ENCODE assay signal across 8 cellular contexts in the genomic region with DNA sequence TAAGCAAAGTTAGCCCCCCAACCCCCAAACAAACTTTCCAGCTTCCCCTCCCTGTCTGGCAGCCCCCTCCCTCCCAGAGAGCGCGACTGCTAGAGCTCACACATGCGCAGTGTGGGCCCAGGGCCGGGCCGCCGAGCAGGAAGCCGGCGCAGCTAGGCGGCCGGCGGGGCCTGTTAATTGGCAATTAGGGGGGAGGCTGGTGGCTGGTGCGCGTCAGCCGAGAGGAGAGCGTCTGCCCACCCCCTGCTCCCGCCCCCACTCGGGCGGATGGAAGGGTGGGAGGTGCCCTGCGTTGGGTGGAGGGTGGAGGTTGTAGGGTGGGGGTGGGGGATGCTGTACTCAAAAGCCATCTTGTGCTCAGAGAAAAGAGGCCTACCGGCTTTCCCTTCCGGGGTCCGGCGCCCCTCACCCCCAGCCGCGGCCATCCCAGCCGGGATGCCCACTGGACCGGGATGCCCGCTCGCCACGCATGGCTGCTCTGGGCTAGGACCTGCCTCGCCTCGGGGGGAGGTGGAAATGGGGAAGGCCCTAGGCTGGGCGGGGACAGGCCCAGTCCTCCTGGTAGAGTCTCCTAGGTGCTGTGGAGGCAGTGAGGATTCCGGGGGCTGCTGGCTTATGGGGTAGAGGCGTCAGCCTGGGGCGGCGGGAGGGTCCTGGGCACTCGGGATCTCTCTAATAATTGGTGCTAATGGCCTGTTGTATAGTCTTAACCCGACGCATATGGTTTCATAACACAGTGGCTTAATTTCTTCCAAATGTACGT. TPM values are rescaled to one million over a fixed set of nuclear protein-coding genes. Genes with fewer than 3 reads are reported as not detected.
DNase-seq lines count a peak whose midpoint lies in the region; ATAC-seq and TF ChIP-seq lines count a peak whose summit lies in the region.

No MANE protein-coding gene starts in this region.

- H3K9ac ChIP-seq in HCT116 (ENCODE audit: low read length) = peak overlapping the region; percentile 94

- peak; percentile 56 for TF ChIP-seq POLR2A in HCT116 (IDR thresholded peaks at IDR 0.05; ENCODE audit: borderline replicate concordance, extremely low read depth, insufficient read depth, insufficient read length)

- peaks cover 24 to 43% of the 10 kb centered on the region in 2 experiments for H3K4me1 ChIP-seq in HCT116 (ENCODE audit: control insufficient read depth in 1 of 2, insufficient read depth in 2 of 2, low read length in 2 of 2)

- TF ChIP-seq CTCF in GM10248 (IDR thresholded peaks at IDR 0.05; ENCODE audit: control extremely low read depth, extremely low read depth, low read depth, missing control alignments) (no peak), HCT116 (IDR thresholded peaks at IDR 0.05 in 2 of 3, conservative IDR thresholded peaks at IDR 0.05 in 1 of 3; ENCODE audit: borderline replicate concordance in 1 of 3, insufficient read depth in 1 of 3, low read depth in 2 of 3, low read length in 2 of 3) (no peak)

- no peaks in the 10 kb centered on the region for H3K36me3 ChIP-seq in HCT116 (ENCODE audit: control insufficient read depth in 1 of 2, insufficient read depth in 2 of 2, low read length in 2 of 2)

- peak overlapping the region; percentile 76 to 88 for H3K4me3 ChIP-seq in HCT116 (replicated peaks in 1 of 2; ENCODE audit: low read depth in 1 of 2, low read length in 2 of 2)
- peak overlapping the region; percentile 78 for H3K4me3 ChIP-seq in skeletal muscle cell (ENCODE audit: low read depth, low read length)

- CTCF ChIA-PET in GM10248 (lab: Yijun Ruan, JAX) = interaction anchor here (0.8 to 4.2 kb wide), 12 partner anchors 11 to 199 kb away, joined by 4 to 26 read pairs (median 8); a partner anchor contains a TSS
- CTCF ChIA-PET in HCT116 (lab: Charles Lee) = interaction anchor here (0.6 to 4.3 kb wide), 23 partner anchors 10 to 351 kb away, joined by 3 to 43 read pairs (median 4); a partner anchor contains a TSS

- no peaks in the 10 kb centered on the region for H3K9me3 ChIP-seq in HCT116 (ENCODE audit: control insufficient read depth in 1 of 2, insufficient read depth in 1 of 2, low read depth in 1 of 2, low read length in 2 of 2)

- H2AFZ ChIP-seq in HCT116 (ENCODE audit: low read depth, low read length, poor library complexity, severe bottlenecking) = no peak overlapping the region

- peak; percentile 80 for ATAC-seq in HCT116

- H3K4me2 ChIP-seq in HCT116 (ENCODE audit: low read length) = peak overlapping the region; percentile 99

- no peaks in the 10 kb centered on the region for H4K20me1 ChIP-seq in HCT116 (ENCODE audit: insufficient read depth)

- POLR2A ChIA-PET in GM10248 (lab: Yijun Ruan, JAX) (interaction anchor here (0.6 kb wide), 1 partner anchor 36 kb away, joined by 3 read pairs; a partner anchor contains a TSS), HCT116 (lab: Charles Lee) (interaction anchor here (0.5 to 2.4 kb wide), 15 partner anchors 8 to 356 kb away, joined by 3 to 23 read pairs (median 4); a partner anchor contains a TSS)

- H3K9me2 ChIP-seq in HCT116 (ENCODE audit: insufficient read depth) = no peaks in the 10 kb centered on the region

- no peak for TF ChIP-seq RAD21 in HCT116 (IDR thresholded peaks at IDR 0.05; ENCODE audit: low read depth)

- H3K27ac ChIP-seq in HCT116 (ENCODE audit: low read depth, low read length) = peak overlapping the region; percentile 94

- intact Hi-C loops in HCT116 (cut with micrococcal nuclease) = no loop called here

- RAD21 ChIA-PET in HCT116 (lab: Charles Lee; ENCODE audit: low non-redundant PET in 1 of 2, low total read pairs in 2 of 2, uncharacterized antibody in 2 of 2, unreplicated experiment in 2 of 2) = interaction anchor here (0.6 to 1.3 kb wide), 11 partner anchors 10 to 202 kb away, joined by 3 to 9 read pairs (median 4); no protein-coding TSS in a partner anchor

- no peaks in the 10 kb centered on the region for H3K27me3 ChIP-seq in HCT116 (ENCODE audit: insufficient read depth, low read length)

- peak; percentile 94 for DNase-seq in GM10248 (ENCODE audit: extremely low spot score)
- peak; percentile 84 for DNase-seq in HCT116 (ENCODE audit: low read depth, low spot score)
- peak; percentile 98 for DNase-seq in NCI-H1092 (lab: John Stamatoyannopoulos, UW)
- DNase-seq in SW480 (ENCODE audit: low spot score) = peak; percentile 86
- peak; percentile 95 for DNase-seq in amniotic epithelial cell (ENCODE audit: low read depth)
- peak in 35 of 51 donors; percentile 1 to 54 (median 20) for DNase-seq in hypothalamus (lab: John Stamatoyannopoulos, UW)
- DNase-seq in skeletal muscle cell (ENCODE audit: low read depth) = peak; percentile 85
- DNase-seq in dedifferentiated amniotic fluid mesenchymal stem cell (ENCODE audit: extremely low spot score) = no peak

- BruUV-seq in HCT116 (replicated peaks; lab: Mats Ljungman, UMichigan) = TSS peak; percentile 90

- H3K79me2 ChIP-seq in HCT116 (ENCODE audit: insufficient read depth, low read length) = no peaks in the 10 kb centered on the region

TF ChIP-seq in HCT116, 20 proteins besides CTCF, POLR2A, EP300 and RAD21:
- TF ChIP-seq, protein P1, sequence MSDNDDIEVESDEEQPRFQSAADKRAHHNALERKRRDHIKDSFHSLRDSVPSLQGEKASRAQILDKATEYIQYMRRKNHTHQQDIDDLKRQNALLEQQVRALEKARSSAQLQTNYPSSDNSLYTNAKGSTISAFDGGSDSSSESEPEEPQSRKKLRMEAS (IDR thresholded peaks at IDR 0.05) = no peak
- TF ChIP-seq POLR2AphosphoS5 (IDR thresholded peaks at IDR 0.05; ENCODE audit: low read depth, low read length) (peak; percentile 59), ZFX (IDR thresholded peaks at IDR 0.05) (peak; percentile 96), TCF7L2 (IDR thresholded peaks at IDR 0.05; ENCODE audit: borderline replicate concordance, extremely low read depth, insufficient read depth, insufficient read length) (peak; percentile 26), YY1 (IDR thresholded peaks at IDR 0.05; ENCODE audit: extremely low read depth, insufficient replicate concordance, low read depth, low read length) (peak; percentile 7), EGR1 (IDR thresholded peaks at IDR 0.05; ENCODE audit: low read depth) (peak; percentile 84)
TF ChIP-seq in HCT116: peak in this region for 5.

RNA-seq across cellular contexts. Expression of a gene that starts 9.2 kb away (rescaled TPM):
- 0.98 TPM for total RNA-seq in HCT116 (2021; ENCODE audit: unreplicated experiment)
- 0.52 and 0.90 TPM in 2 replicates for polyA plus RNA-seq in HCT116 (2012)

RNA-seq across cellular contexts. Expression of a gene that starts 10.2 kb away (rescaled TPM):
- 3.1 TPM for total RNA-seq in HCT116 (2021; ENCODE audit: unreplicated experiment)
- polyA plus RNA-seq in HCT116 (2012) = 2.8 and 4.1 TPM in 2 replicates

RNA-seq across cellular contexts. Expression of a gene that starts 14.8 kb away (rescaled TPM):
- total RNA-seq in HCT116 (2021; ENCODE audit: unreplicated experiment) = 1.1 TPM
- 0.37 and 0.42 TPM in 2 replicates for polyA plus RNA-seq in HCT116 (2012)

RNA-seq across cellular contexts. Expression of a gene that starts 18.1 kb away (rescaled TPM):
- total RNA-seq in HCT116 (2021; ENCODE audit: unreplicated experiment) = 11.3 TPM
- polyA plus RNA-seq in HCT116 (2012) = 3.9 and 5.3 TPM in 2 replicates

RNA-seq across cellular contexts. Expression of a gene that starts 33.1 kb away (rescaled TPM):
- 3.8 TPM for total RNA-seq in HCT116 (2021; ENCODE audit: unreplicated experiment)
- polyA plus RNA-seq in HCT116 (2012) = 1.00 and 2.6 TPM in 2 replicates
